Comparison of ENCODE assay signal across 2 cellular contexts in the genomic region with DNA sequence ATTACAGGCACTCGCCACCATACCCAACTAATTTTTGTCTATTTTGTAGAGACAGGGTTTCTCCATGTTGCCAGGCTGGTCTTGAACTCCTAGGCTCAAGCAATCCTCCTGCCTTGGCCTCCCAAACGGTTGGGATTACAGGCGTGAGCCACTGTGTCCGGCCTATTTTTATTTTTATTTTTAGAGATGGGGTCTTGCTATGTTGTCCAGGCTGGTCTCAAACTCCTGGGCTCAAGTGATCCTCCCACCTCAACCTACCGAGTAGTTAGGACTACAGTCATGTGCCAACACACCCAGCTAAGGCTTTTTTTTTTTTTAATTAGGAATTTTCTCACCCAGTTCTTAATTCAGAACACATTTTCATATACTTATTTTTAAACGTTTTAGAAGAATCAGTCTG.
TF ChIP-seq lines count a peak whose summit lies in the region.

No MANE protein-coding gene starts in this region.

TF ChIP-seq in HEK293, 187 proteins besides CTCF, POLR2A, EP300 and RAD21:
- 0 out of 2 replicates have a peak, but pooled peaks have one; percentile 49 for TF ChIP-seq ZNF121 (tag by site-specific recombination; IDR thresholded peaks at IDR 0.05)

TF ChIP-seq in HepG2, 621 proteins besides CTCF, POLR2A, EP300 and RAD21:
- peak; percentile 61; the same call in 1 of the 2 replicates for TF ChIP-seq ZNF121 (CRISPR knock-in tag; IDR thresholded peaks at IDR 0.05)
